In genomic region chr20:20207872-20208271, GRCh38 we compare ENCODE assay signal across 12 cellular contexts.
DNase-seq lines count a peak whose midpoint lies in the region; ATAC-seq and TF ChIP-seq lines count a peak whose summit lies in the region.
"Had no signal": no experiment of that assay in that cellular context is flagged by ENCODE, and none has a peak within 500 bp of the region (broad histone marks: within the 10 kb centered on the region; RNA-seq: fewer than 3 reads in every experiment).

No MANE protein-coding gene starts in this region.

- DNase-seq in NCI-H526 treated with DMSO at 0.1 percent for 48 hours (lab: John Stamatoyannopoulos, UW), result no peak
- DNase-seq in HUDEP-2 (lab: John Stamatoyannopoulos, UW; ENCODE audit: unreplicated experiment in 76 of 76), result no peak
- no peak for DNase-seq in ascending aorta (ENCODE audit: low spot score in 2 of 2)
- DNase-seq in endothelial cell (ENCODE audit: low spot score), result no peak
- DNase-seq: body of pancreas, testis had no signal

- TF ChIP-seq CTCF in KMS-11 (conservative IDR thresholded peaks at IDR 0.05; ENCODE audit: low read depth, low read length) (no peak), ascending aorta (IDR thresholded peaks at IDR 0.05) (no peak), endothelial cell (IDR thresholded peaks at IDR 0.05; ENCODE audit: unreplicated experiment) (no peak)

- H3K9me3 ChIP-seq in ascending aorta, result no peaks in the 10 kb centered on the region
- H3K9me3 ChIP-seq: body of pancreas, right atrium auricular region, testis had no signal

- peaks cover 87% of the 10 kb centered on the region for H3K4me1 ChIP-seq in KMS-11 (ENCODE audit: low read depth, poor library complexity, severe bottlenecking)
- no peaks in the 10 kb centered on the region for H3K4me1 ChIP-seq in ascending aorta
- H3K4me1 ChIP-seq: body of pancreas, testis had no signal

- peak overlapping the region; percentile 87 for H3K27ac ChIP-seq in KMS-11
- no peak overlapping the region for H3K27ac ChIP-seq in ascending aorta
- H3K27ac ChIP-seq: body of pancreas, right atrium auricular region, testis had no signal

- peak; percentile 63 for ATAC-seq in GM18498 (IDR thresholded peaks at IDR 0.05; ENCODE audit: unreplicated experiment)
- peak; percentile 75 for ATAC-seq in GM19452 (IDR thresholded peaks at IDR 0.05; ENCODE audit: unreplicated experiment)
- peak; percentile 75 for ATAC-seq in HG02870 (IDR thresholded peaks at IDR 0.05; ENCODE audit: unreplicated experiment)
- ATAC-seq: body of pancreas had no signal

- H2AFZ ChIP-seq in KMS-11 (ENCODE audit: low read depth), result peak overlapping the region; percentile 31; the same call in 1 of the 2 replicates

- peak overlapping the region; percentile 72 for H3K4me2 ChIP-seq in KMS-11

- H3K4me3 ChIP-seq in KMS-11 (IDR thresholded peaks at IDR 0.05; ENCODE audit: insufficient read depth, low read depth, low read length) (no peak overlapping the region), ascending aorta (no peak overlapping the region)
- H3K4me3 ChIP-seq: body of pancreas, right atrium auricular region, testis had no signal

- H3K27me3 ChIP-seq in KMS-11 (ENCODE audit: insufficient read depth, low read depth), result no peaks in the 10 kb centered on the region
- no peaks in the 10 kb centered on the region for H3K27me3 ChIP-seq in ascending aorta
- H3K27me3 ChIP-seq: body of pancreas, right atrium auricular region, testis had no signal

- intact Hi-C loops in ascending aorta (cut with DNase I), result no loop called here

- H3K36me3 Mint-ChIP-seq in endothelial cell (ENCODE audit: low read depth, unreplicated experiment), result peaks cover 4% of the 10 kb centered on the region

- no peaks in the 10 kb centered on the region for H3K9me3 Mint-ChIP-seq in endothelial cell (ENCODE audit: unreplicated experiment)
- H3K9me3 Mint-ChIP-seq: activated T-helper 1 cell treated with anti-CD3 and anti-CD28 coated beads, Interleukin-12 subunit alpha, Interleukin-12 subunit beta, Interleukin-2, Interleukin-4 antibody, amounts not matched to agents 30 ng/mL and 10 ng/mL and 1 ng/mL, durations not matched to agents 14 hours and 24 hours and 36 hours had no signal

- H3K4me1 Mint-ChIP-seq in endothelial cell (ENCODE audit: unreplicated experiment), result peaks cover 4% of the 10 kb centered on the region

- H3K4me3 Mint-ChIP-seq in endothelial cell (ENCODE audit: unreplicated experiment), result no peak overlapping the region
- H3K4me3 Mint-ChIP-seq: activated T-helper 1 cell treated with anti-CD3 and anti-CD28 coated beads, Interleukin-12 subunit alpha, Interleukin-12 subunit beta, Interleukin-2, Interleukin-4 antibody, amounts not matched to agents 30 ng/mL and 10 ng/mL and 1 ng/mL, durations not matched to agents 14 hours and 24 hours and 36 hours had no signal

- H3K27ac Mint-ChIP-seq in endothelial cell (ENCODE audit: unreplicated experiment), result no peak overlapping the region
- H3K27ac Mint-ChIP-seq: activated T-helper 1 cell treated with anti-CD3 and anti-CD28 coated beads, Interleukin-12 subunit alpha, Interleukin-12 subunit beta, Interleukin-2, Interleukin-4 antibody, amounts not matched to agents 30 ng/mL and 10 ng/mL and 1 ng/mL, durations not matched to agents 14 hours and 24 hours and 36 hours had no signal

- no peaks in the 10 kb centered on the region for H4K20me1 ChIP-seq in KMS-11 (ENCODE audit: insufficient read depth)

- peak overlapping the region; percentile 38 for H3K9ac ChIP-seq in KMS-11

- H3K79me2 ChIP-seq in KMS-11 (ENCODE audit: insufficient read depth, low read depth), result no peaks in the 10 kb centered on the region

- H3K36me3 ChIP-seq in KMS-11 (ENCODE audit: insufficient read depth), result no peaks in the 10 kb centered on the region
- no peaks in the 10 kb centered on the region for H3K36me3 ChIP-seq in ascending aorta
- H3K36me3 ChIP-seq: right atrium auricular region had no signal

- no peaks in the 10 kb centered on the region for H3K27me3 Mint-ChIP-seq in endothelial cell (ENCODE audit: unreplicated experiment)
